16 cellular contexts compared by ENCODE assay signal in the genomic region with DNA sequence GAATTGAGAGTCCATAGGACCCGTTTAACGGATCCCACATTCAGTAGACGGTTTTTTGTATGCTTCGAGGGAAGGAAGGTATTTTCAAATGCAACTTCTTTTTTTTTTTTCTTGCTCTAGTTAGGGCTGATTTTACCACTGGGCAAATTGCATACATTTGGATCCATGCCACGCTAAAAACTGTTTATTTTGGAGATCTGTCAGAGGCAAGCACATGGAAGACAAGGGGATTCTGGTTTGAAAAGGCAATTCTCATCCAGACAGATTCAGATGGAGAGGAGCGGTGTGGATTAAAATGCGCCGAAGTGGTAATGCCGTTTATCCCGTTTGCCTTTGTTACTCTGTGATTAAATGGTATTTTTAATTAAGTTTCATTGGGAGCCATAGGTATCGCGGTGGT.
"Had no signal": no experiment of that assay in that cellular context is flagged by ENCODE, and none has a peak within 500 bp of the region (broad histone marks: within the 10 kb centered on the region; RNA-seq: fewer than 3 reads in every experiment).

No MANE protein-coding gene starts in this region.

- H3K27ac Mint-ChIP-seq: activated CD4-positive, alpha-beta memory T cell treated with anti-CD3 and anti-CD28 coated beads, Interleukin-2, amount 10 ng/mL, durations not matched to agents 7 days and 5 days; activated CD4-positive, alpha-beta T cell treated with anti-CD3 and anti-CD28 coated beads for 36 hours; activated naive CD8-positive, alpha-beta T cell; mesothelial cell of epicardium; stimulated activated naive CD8-positive, alpha-beta T cell treated with anti-CD3 and anti-CD28 coated beads, Interleukin-15, Interleukin-2, amounts not matched to agents 100 ng/mL and 50 ng/mL, for 24 hours had no signal

- H3K4me1 Mint-ChIP-seq: activated CD4-positive, alpha-beta memory T cell treated with anti-CD3 and anti-CD28 coated beads, Interleukin-2, amount 10 ng/mL, durations not matched to agents 7 days and 5 days; activated CD4-positive, alpha-beta T cell treated with anti-CD3 and anti-CD28 coated beads for 36 hours had no signal

- H3K9me3 ChIP-seq: lower lobe of right lung, testis, upper lobe of right lung had no signal

- H3K4me3 Mint-ChIP-seq: activated CD4-positive, alpha-beta memory T cell treated with anti-CD3 and anti-CD28 coated beads, Interleukin-2, amount 10 ng/mL, durations not matched to agents 7 days and 5 days; activated CD4-positive, alpha-beta T cell treated with anti-CD3 and anti-CD28 coated beads for 36 hours; activated naive CD8-positive, alpha-beta T cell; mesothelial cell of epicardium; stimulated activated naive CD8-positive, alpha-beta T cell treated with anti-CD3 and anti-CD28 coated beads, Interleukin-15, Interleukin-2, amounts not matched to agents 100 ng/mL and 50 ng/mL, for 24 hours had no signal

- DNase-seq: activated CD4-positive, alpha-beta memory T cell treated with anti-CD3 and anti-CD28 coated beads, Interleukin-2, amount 10 ng/mL, durations not matched to agents 7 days and 5 days; activated CD4-positive, alpha-beta T cell treated with anti-CD3 and anti-CD28 coated beads for 36 hours; activated gamma-delta T cell; activated T-cell treated with anti-CD3 and anti-CD28 coated beads, Interleukin-2, amount 50 U/mL, for 48 hours; amygdala; lower lobe of right lung; stimulated activated CD4-positive, alpha-beta T cell treated with anti-CD3 and anti-CD28 coated beads, Interleukin-15, amount 100 ng/mL, for 24 hours; stimulated activated CD4-positive, alpha-beta T cell treated with anti-CD3 and anti-CD28 coated beads, Interleukin-4, amount 100 ng/mL, for 24 hours; T1000; testis; upper lobe of right lung had no signal

- H2AFZ ChIP-seq: hepatocyte, parathyroid adenoma had no signal

- H3K9me3 Mint-ChIP-seq: activated CD4-positive, alpha-beta memory T cell treated with anti-CD3 and anti-CD28 coated beads, Interleukin-2, amount 10 ng/mL, durations not matched to agents 7 days and 5 days; mesothelial cell of epicardium; stimulated activated naive CD8-positive, alpha-beta T cell treated with anti-CD3 and anti-CD28 coated beads, Interleukin-15, Interleukin-2, amounts not matched to agents 100 ng/mL and 50 ng/mL, for 24 hours had no signal

- H3K27me3 ChIP-seq: hepatocyte, testis, upper lobe of right lung had no signal

- H3K4me1 ChIP-seq: lower lobe of right lung, parathyroid adenoma, testis, upper lobe of right lung had no signal

- H3K9ac ChIP-seq: parathyroid adenoma had no signal

- H3K4me2 ChIP-seq: hepatocyte had no signal

- H3K4me3 ChIP-seq: hepatocyte, lower lobe of right lung, testis, upper lobe of right lung had no signal

- H3K27ac ChIP-seq: hepatocyte, lower lobe of right lung, parathyroid adenoma, testis, upper lobe of right lung had no signal

- H3K27me3 Mint-ChIP-seq: activated CD4-positive, alpha-beta memory T cell treated with anti-CD3 and anti-CD28 coated beads, Interleukin-2, amount 10 ng/mL, durations not matched to agents 7 days and 5 days; activated CD4-positive, alpha-beta T cell treated with anti-CD3 and anti-CD28 coated beads for 36 hours; activated naive CD8-positive, alpha-beta T cell; stimulated activated naive CD8-positive, alpha-beta T cell treated with anti-CD3 and anti-CD28 coated beads, Interleukin-15, Interleukin-2, amounts not matched to agents 100 ng/mL and 50 ng/mL, for 24 hours had no signal

- H3K79me2 ChIP-seq: hepatocyte, parathyroid adenoma had no signal
